ENCODE assay signal across 1 cellular context in the genomic region with DNA sequence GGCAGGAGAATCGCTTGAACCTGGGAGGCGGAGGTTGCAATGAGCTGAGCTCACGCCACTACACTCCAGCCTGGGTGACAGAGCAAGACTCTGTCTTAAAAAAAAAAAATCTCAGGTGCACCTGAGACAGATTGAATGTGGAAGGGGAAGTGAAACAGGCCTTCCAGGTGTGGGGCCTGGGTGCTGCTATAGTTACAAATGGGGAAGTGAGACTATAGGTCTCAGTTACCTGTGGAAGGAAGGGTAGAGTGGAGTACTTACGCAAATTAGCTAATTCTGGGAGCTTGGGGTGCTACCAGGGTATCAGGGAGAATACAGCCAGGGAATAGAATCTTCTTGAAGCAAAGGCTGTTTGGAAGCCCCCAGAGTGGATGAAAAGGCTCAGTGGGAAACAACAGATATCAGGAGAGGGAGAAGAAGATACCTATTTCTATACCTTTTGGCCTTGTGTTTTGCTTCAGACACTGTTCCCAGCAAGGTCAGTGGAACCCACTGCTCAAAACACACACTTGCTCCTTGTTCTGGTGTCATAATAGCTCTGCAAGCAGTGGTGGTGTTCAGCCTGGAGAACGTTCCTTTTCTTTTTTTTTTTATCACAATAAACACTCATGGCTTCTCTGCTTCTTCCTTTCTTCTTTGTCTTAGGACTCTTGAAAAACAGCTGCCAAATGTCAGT.
TF ChIP-seq lines count a peak whose summit lies in the region.

No MANE protein-coding gene starts in this region.

TF ChIP-seq in WTC11, 78 proteins besides CTCF, POLR2A, EP300 and RAD21 (continued from another document):
- TF ChIP-seq, protein P1, sequence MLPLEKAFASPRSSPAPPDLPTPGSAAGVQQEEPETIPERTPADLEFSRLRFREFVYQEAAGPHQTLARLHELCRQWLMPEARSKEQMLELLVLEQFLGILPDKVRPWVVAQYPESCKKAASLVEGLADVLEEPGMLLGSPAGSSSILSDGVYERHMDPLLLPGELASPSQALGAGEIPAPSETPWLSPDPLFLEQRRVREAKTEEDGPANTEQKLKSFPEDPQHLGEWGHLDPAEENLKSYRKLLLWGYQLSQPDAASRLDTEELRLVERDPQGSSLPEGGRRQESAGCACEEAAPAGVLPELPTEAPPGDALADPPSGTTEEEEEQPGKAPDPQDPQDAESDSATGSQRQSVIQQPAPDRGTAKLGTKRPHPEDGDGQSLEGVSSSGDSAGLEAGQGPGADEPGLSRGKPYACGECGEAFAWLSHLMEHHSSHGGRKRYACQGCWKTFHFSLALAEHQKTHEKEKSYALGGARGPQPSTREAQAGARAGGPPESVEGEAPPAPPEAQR (CRISPR knock-in tag; IDR thresholded peaks at IDR 0.05), result no peak
- TF ChIP-seq TCF7 (CRISPR knock-in tag; IDR thresholded peaks at IDR 0.05; ENCODE audit: low read depth) (no peak), ZBTB43 (CRISPR knock-in tag; IDR thresholded peaks at IDR 0.05) (no peak), FOXJ3 (CRISPR knock-in tag; IDR thresholded peaks at IDR 0.05; ENCODE audit: borderline replicate concordance) (no peak), NR1H2 (CRISPR knock-in tag; IDR thresholded peaks at IDR 0.05) (no peak)
